In the genomic region with DNA sequence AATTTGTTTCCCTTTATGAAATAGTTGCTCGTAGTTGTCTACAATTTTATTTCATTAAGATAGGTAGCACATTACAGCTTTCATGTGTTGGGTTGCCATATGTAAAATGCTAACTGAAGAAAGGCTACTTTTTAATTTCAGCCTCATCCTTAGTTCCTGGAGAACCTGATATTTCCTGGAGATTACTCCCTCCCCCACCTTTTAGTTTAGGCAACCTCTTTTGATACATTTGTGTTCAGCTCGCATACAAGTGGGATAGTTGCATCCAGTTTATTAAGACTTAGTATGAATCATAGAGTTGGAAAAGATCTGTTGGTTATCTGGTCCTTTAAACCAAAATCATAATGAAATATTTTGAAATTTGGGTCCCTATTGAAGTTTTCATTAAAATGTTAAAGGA, we compare ENCODE assay signal across 11 cellular contexts. TPM values are rescaled to one million over a fixed set of nuclear protein-coding genes. Genes with fewer than 3 reads are reported as not detected.
DNase-seq lines count a peak whose midpoint lies in the region; ATAC-seq, FAIRE-seq and TF ChIP-seq lines count a peak whose summit lies in the region.
"Had no signal": no experiment of that assay in that cellular context is flagged by ENCODE, and none has a peak within 500 bp of the region (broad histone marks: within the 10 kb centered on the region; RNA-seq: fewer than 3 reads in every experiment).

No MANE protein-coding gene starts in this region.

- TF ChIP-seq EP300 in GM12878 (IDR thresholded peaks at IDR 0.05; ENCODE audit: borderline replicate concordance in 1 of 2, control insufficient read depth in 1 of 2, low read depth in 2 of 2, low read length in 2 of 2) = no peak

- peaks cover 64% of the 10 kb centered on the region for H3K4me1 ChIP-seq in HUES64 (ENCODE audit: insufficient read depth, low read length)
- H3K4me1 ChIP-seq in GM12878 (ENCODE audit: control insufficient read depth, insufficient read depth, low read length) = peaks cover 5% of the 10 kb centered on the region; the same call in 1 of the 2 replicates
- H3K4me1 ChIP-seq in mesodermal cell (ENCODE audit: control insufficient read depth, insufficient read depth, low read length, poor library complexity, severe bottlenecking) = peaks cover 20% of the 10 kb centered on the region

- H3K4me2 ChIP-seq in GM12878 (ENCODE audit: control insufficient read depth, insufficient read depth) = peak overlapping the region; percentile 45; the same call in 1 of the 2 replicates

- CTCF ChIA-PET in GM12878 (lab: Yijun Ruan, JAX) = interaction anchor here (0.8 to 2.7 kb wide), 6 partner anchors 8 to 50 kb away, joined by 3 to 21 read pairs (median 4); no protein-coding TSS in a partner anchor

- SMC1A ChIA-PET in GM12878 (lab: Charles Lee; ENCODE audit: uncharacterized antibody, unreplicated experiment) = interaction anchor here (0.6 to 4.1 kb wide), 7 partner anchors 9 to 53 kb away, joined by 3 to 43 read pairs (median 5); a partner anchor contains a TSS

- H3K9me3 ChIP-seq in HUES64 (ENCODE audit: insufficient read depth, low read depth, low read length) (no peaks in the 10 kb centered on the region), GM12878 (replicated peaks; ENCODE audit: control insufficient read depth, insufficient read depth, low read length) (no peaks in the 10 kb centered on the region; the same call in 2 of the 3 replicates), mesodermal cell (ENCODE audit: control insufficient read depth, low read length) (no peaks in the 10 kb centered on the region)
- H3K9me3 ChIP-seq: ovary, upper lobe of left lung had no signal

- intact Hi-C loops in GM12878 (cut with micrococcal nuclease; ENCODE audit: unreplicated experiment) = no loop called here

- no peak for TF ChIP-seq RAD21 in GM12878 (IDR thresholded peaks at IDR 0.05; ENCODE audit: insufficient read depth, low read depth, low read length)

- DNase-seq in GM12878 (ENCODE audit: low read depth, low spot score) (no peak), SIG-M5 (lab: John Stamatoyannopoulos, UW) (no peak), inferior parietal cortex (ENCODE audit: extremely low spot score) (no peak), NCI-H2081 treated with DMSO at 0.1 percent for 48 hours (lab: John Stamatoyannopoulos, UW) (no peak), HUDEP-2 (lab: John Stamatoyannopoulos, UW; ENCODE audit: unreplicated experiment in 76 of 76) (no peak)

- TF ChIP-seq CTCF in 22Rv1 (IDR thresholded peaks at IDR 0.05) = no peak
- no peak for TF ChIP-seq CTCF in GM12878 (IDR thresholded peaks at IDR 0.05 in 2 of 3, conservative IDR thresholded peaks at IDR 0.05 in 1 of 3; ENCODE audit: control insufficient read depth in 2 of 3, extremely low read depth in 1 of 3, insufficient read depth in 1 of 3, low read depth in 3 of 3, low read length in 3 of 3)

- RAD21 ChIA-PET in GM12878 (lab: Charles Lee; ENCODE audit: unreplicated experiment) = interaction anchor here (0.6 to 3.4 kb wide), 7 partner anchors 8 to 50 kb away, joined by 3 to 20 read pairs (median 5); a partner anchor contains a TSS

- POLR2A ChIA-PET in GM12878 (lab: Charles Lee) = interaction anchor here (0.9 to 4.1 kb wide), 3 partner anchors 9 to 37 kb away, joined by 3 to 24 read pairs (median 5); no protein-coding TSS in a partner anchor

- no peak for FAIRE-seq in GM12878 (lab: Jason Lieb, UNC)
- FAIRE-seq: HTR-8/SVneo had no signal

- H3K4me3 ChIP-seq in HUES64 (ENCODE audit: low read length) (peak overlapping the region; percentile 98), GM12878 (peak overlapping the region; percentile 59; the same call in 1 of the 2 replicates), mesodermal cell (ENCODE audit: extremely low read depth, insufficient read depth, low read length, poor library complexity, severe bottlenecking) (peak overlapping the region; percentile 6)
- H3K4me3 ChIP-seq: upper lobe of left lung had no signal

- no peak for TF ChIP-seq POLR2A in GM12878 (IDR thresholded peaks at IDR 0.05; ENCODE audit: low read depth, low read length)

- peaks cover 3% of the 10 kb centered on the region; the same call in 1 of the 2 replicates for H3K36me3 ChIP-seq in HUES64 (ENCODE audit: insufficient read depth, low read length)
- H3K36me3 ChIP-seq in GM12878 (ENCODE audit: control insufficient read depth in 2 of 2, insufficient read depth in 2 of 2, low read length in 1 of 2) = peaks cover 0 to 5% of the 10 kb centered on the region in 2 experiments; a peak in 1 of 4 replicates
- no peaks in the 10 kb centered on the region for H3K36me3 ChIP-seq in mesodermal cell (ENCODE audit: control insufficient read depth, insufficient read depth, low read length)
- H3K36me3 ChIP-seq: ovary, upper lobe of left lung had no signal

- WGBS in HUES64 = 22% methylated on average over 1 of the region's 2 CpGs
- 21% methylated on average over 2 of the region's 2 CpGs for WGBS in GM12878 (ENCODE audit: insufficient coverage, insufficient replicate concordance, low lambda C conversion rate, missing lambda C conversion rate)
- no CpG with 5 or more reads among the region's 2 CpGs for WGBS in mesodermal cell (ENCODE audit: insufficient coverage in 2 of 2), 2 experiments

- ATAC-seq in GM12878 = no peak

- H3K9ac ChIP-seq in HUES64 (ENCODE audit: low read depth, low read length) (peak overlapping the region; percentile 28; the same call in 1 of the 2 replicates), GM12878 (ENCODE audit: control insufficient read depth, insufficient read depth, low read length) (no peak overlapping the region)

- peaks cover 4% of the 10 kb centered on the region for H4K20me1 ChIP-seq in GM12878 (ENCODE audit: control insufficient read depth, insufficient read depth)

- no TSS peak for BruUV-seq in GM12878 (replicated peaks; lab: Mats Ljungman, UMichigan)

- H3K79me2 ChIP-seq in GM12878 (ENCODE audit: control insufficient read depth, insufficient read depth, low read length) = peaks cover 99% of the 10 kb centered on the region

- H2AFZ ChIP-seq in GM12878 (ENCODE audit: control insufficient read depth, low read depth, low read length) = no peak overlapping the region

- in situ Hi-C loops in GM12878 (cut with MboI) = no loop called here

- no peaks in the 10 kb centered on the region for H3K27me3 ChIP-seq in HUES64 (ENCODE audit: insufficient read depth, low read length)
- no peaks in the 10 kb centered on the region for H3K27me3 ChIP-seq in GM12878 (replicated peaks in 1 of 2; ENCODE audit: control insufficient read depth in 2 of 2, insufficient read depth in 2 of 2, low read length in 1 of 2)
- H3K27me3 ChIP-seq: ovary, upper lobe of left lung had no signal

- H3K27ac ChIP-seq in 22Rv1 (peak overlapping the region; percentile 97), HUES64 (ENCODE audit: low read depth, low read length) (peak overlapping the region; percentile 50; the same call in 1 of the 2 replicates), GM12878 (ENCODE audit: control insufficient read depth, insufficient read depth) (no peak overlapping the region), mesodermal cell (ENCODE audit: low read depth, low read length, severe bottlenecking) (no peak overlapping the region)
- H3K27ac ChIP-seq: ovary had no signal

TF ChIP-seq in GM12878, 131 proteins besides CTCF, POLR2A, EP300 and RAD21 (continues in another document):
- TF ChIP-seq CREM (IDR thresholded peaks at IDR 0.05; ENCODE audit: low read depth) (no peak), NR2C1 (IDR thresholded peaks at IDR 0.05) (no peak), FOS (IDR thresholded peaks at IDR 0.05; ENCODE audit: borderline replicate concordance, extremely low read depth, insufficient read length) (no peak)

RNA-seq across cellular contexts. Expression of a gene that starts 6.0 kb away (rescaled TPM):
- polyA plus RNA-seq in HUES64 (2013, experiment 1 of 2) = 111 TPM
- 141 TPM for polyA plus RNA-seq in HUES64 (2013, experiment 2 of 2)
- total RNA-seq in GM12878 (2013; cell fraction: nucleolus; rRNA removed) = 719 and 759 TPM in 2 replicates
- 44.7 and 53.3 TPM in 2 replicates for total RNA-seq in GM12878 (2014; rRNA removed)
- total RNA-seq in GM12878 (2014; rRNA removed; fragmentation: Illumina TruSeq; extraction: Trizol) = 60.8 and 61.2 TPM in 2 replicates
- total RNA-seq in GM12878 (2021) = 90.1 and 93.5 TPM in 2 replicates
- 104 TPM for polyA plus RNA-seq in GM12878 (2011; ENCODE audit: low read depth)
- polyA plus RNA-seq in GM12878 (2011; rRNA removed) = 73.3 and 94.0 TPM in 2 replicates
- 60.0 and 80.8 TPM in 2 replicates for polyA plus RNA-seq in GM12878 (2011; cell fraction: cytosol; rRNA removed)
- 252 and 350 TPM in 2 replicates for polyA plus RNA-seq in GM12878 (2011; cell fraction: nucleus; rRNA removed)
- polyA plus RNA-seq in GM12878 (2012) = 66.6 and 69.7 TPM in 2 replicates
- polyA plus RNA-seq in GM12878 (2014; fragmentation: Illumina TruSeq; extraction: Trizol) = 87.6 and 94.3 TPM in 2 replicates
- 10 to 100 TPM in 1 of 2 experiments, 1 to 10 TPM in 1; 8.2 to 23.0 TPM for polyA plus RNA-seq in GM12878 (2014; fragmentation: Nextera tagmentation; extraction: Ambion mirVana)
- polyA plus RNA-seq in GM12878 (2014; rRNA removed) = 55.5 and 57.5 TPM in 2 replicates
- 10 to 100 TPM; 46.9 to 50.7 TPM for polyA plus RNA-seq in GM12878 (2016; fragmentation: Nextera tagmentation; extraction: Ambion mirVana)
- 134 and 215 TPM in 2 replicates for polyA minus RNA-seq in GM12878 (2011; rRNA and poly(A)+ RNA removed)
- polyA minus RNA-seq in GM12878 (2011; cell fraction: cytosol; rRNA and poly(A)+ RNA removed) = 55.5 and 67.3 TPM in 2 replicates
- 205 and 262 TPM in 2 replicates for polyA minus RNA-seq in GM12878 (2011; cell fraction: nucleus; rRNA and poly(A)+ RNA removed)
- 264 TPM for polyA plus RNA-seq in mesodermal cell (2013, experiment 1 of 2)
- polyA plus RNA-seq in mesodermal cell (2013, experiment 2 of 2) = 186 TPM

RNA-seq across cellular contexts. Expression of a gene that starts 40.6 kb away (rescaled TPM):
- 54.2 TPM for polyA plus RNA-seq in HUES64 (2013, experiment 1 of 2)
- polyA plus RNA-seq in HUES64 (2013, experiment 2 of 2) = 76.2 TPM
- total RNA-seq in GM12878 (2013; cell fraction: nucleolus; rRNA removed) = 43.7 and 50.7 TPM in 2 replicates
- 28.7 and 42.3 TPM in 2 replicates for total RNA-seq in GM12878 (2014; rRNA removed)
- total RNA-seq in GM12878 (2014; rRNA removed; fragmentation: Illumina TruSeq; extraction: Trizol) = 46.7 and 47.4 TPM in 2 replicates
- total RNA-seq in GM12878 (2021) = 39.3 and 46.1 TPM in 2 replicates
- 38.5 TPM for polyA plus RNA-seq in GM12878 (2011; ENCODE audit: low read depth)
- polyA plus RNA-seq in GM12878 (2011; rRNA removed) = 44.5 and 57.5 TPM in 2 replicates
- 25.4 and 33.5 TPM in 2 replicates for polyA plus RNA-seq in GM12878 (2011; cell fraction: cytosol; rRNA removed)
- 18.2 and 19.4 TPM in 2 replicates for polyA plus RNA-seq in GM12878 (2011; cell fraction: nucleus; rRNA removed)
- 32.8 and 44.6 TPM in 2 replicates for polyA plus RNA-seq in GM12878 (2012)
- 43.8 and 54.9 TPM in 2 replicates for polyA plus RNA-seq in GM12878 (2014; fragmentation: Illumina TruSeq; extraction: Trizol)
- polyA plus RNA-seq in GM12878 (2014; fragmentation: Nextera tagmentation; extraction: Ambion mirVana) = 10 to 100 TPM; 29.2 to 32.1 TPM
- polyA plus RNA-seq in GM12878 (2014; rRNA removed) = 25.4 and 31.7 TPM in 2 replicates
- polyA plus RNA-seq in GM12878 (2016; fragmentation: Nextera tagmentation; extraction: Ambion mirVana) = 10 to 100 TPM; 39.8 to 44.2 TPM
- 68.4 and 126 TPM in 2 replicates for polyA minus RNA-seq in GM12878 (2011; rRNA and poly(A)+ RNA removed)
- polyA minus RNA-seq in GM12878 (2011; cell fraction: cytosol; rRNA and poly(A)+ RNA removed) = 21.2 and 24.5 TPM in 2 replicates
- 16.2 and 30.7 TPM in 2 replicates for polyA minus RNA-seq in GM12878 (2011; cell fraction: nucleus; rRNA and poly(A)+ RNA removed)
- 44.3 TPM for polyA plus RNA-seq in mesodermal cell (2013, experiment 1 of 2)
- 47.6 TPM for polyA plus RNA-seq in mesodermal cell (2013, experiment 2 of 2)

Comparison
In these comparisons a context has a peak if more than half of its experiments do, and no peak if none do; other contexts are left out.
1. H3K27ac ChIP-seq: peak in 22Rv1 (single experiment) and HUES64 (single experiment); none in GM12878 (single experiment) and mesodermal cell (single experiment).
2. H3K4me3 ChIP-seq: peak in every context shown above with its lines; median percentile 98 in HUES64; 59 in GM12878; 6 in mesodermal cell.